In the genomic region with DNA sequence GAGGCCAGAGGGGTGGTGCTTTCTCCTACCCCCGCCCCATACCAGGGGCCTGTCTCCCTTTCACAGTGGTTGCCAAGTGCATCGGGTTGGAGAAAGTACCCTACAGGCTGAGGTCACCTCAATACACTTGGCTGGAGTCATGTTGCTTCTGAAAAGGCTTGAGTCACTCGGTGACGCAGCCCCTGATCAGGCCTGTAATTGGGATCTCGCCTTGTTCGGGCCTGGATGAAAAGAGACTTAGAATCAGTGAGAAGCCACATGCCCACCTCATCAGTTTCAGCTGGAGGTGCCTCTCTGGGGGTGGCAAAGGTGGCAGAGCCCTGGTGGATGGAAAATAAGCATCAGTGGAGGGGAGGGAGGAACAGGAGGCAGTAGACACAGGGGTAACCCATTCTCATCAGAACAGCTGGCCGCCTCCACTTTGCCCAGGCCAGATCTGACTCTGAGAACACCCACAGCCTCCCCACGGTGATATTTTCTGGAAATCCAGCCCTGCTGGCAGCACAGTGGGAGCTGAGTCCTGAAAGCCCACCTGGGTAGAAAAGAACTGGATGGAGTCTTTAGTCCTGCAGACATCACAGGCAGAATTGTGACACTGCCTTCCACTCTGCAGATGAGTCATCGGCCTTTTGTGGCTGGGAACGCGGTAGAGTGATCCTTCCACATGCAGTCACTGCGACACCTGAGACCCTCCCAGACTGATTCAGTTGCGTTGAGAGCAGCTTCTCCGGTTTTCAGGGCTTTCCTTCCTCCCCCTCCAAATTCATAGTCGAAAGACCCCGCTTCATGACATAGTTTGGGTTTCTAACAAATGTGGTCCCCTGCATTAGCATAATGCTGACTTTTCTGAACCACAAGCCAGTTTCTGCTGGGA, we compare ENCODE assay signal across 7 cellular contexts.
DNase-seq lines count a peak whose midpoint lies in the region; ATAC-seq, FAIRE-seq and TF ChIP-seq lines count a peak whose summit lies in the region.

No MANE protein-coding gene starts in this region.

- DNase-seq in GM18507 (ENCODE audit: extremely low spot score, insufficient read length, low read depth): peak; percentile 57
- DNase-seq in NCI-H226: peak; percentile 24
- peak; percentile 72 for DNase-seq in activated T-cell treated with anti-CD3 and anti-CD28 coated beads for 24 hours (ENCODE audit: low read depth)
- DNase-seq in fibroblast of mammary gland (ENCODE audit: low read depth): peak; percentile 96
- peak; percentile 85 for DNase-seq in skeletal muscle cell (ENCODE audit: low read depth)
- no peak for DNase-seq in G401 (ENCODE audit: low spot score)

- peak; percentile 67 for FAIRE-seq in GM18507 (lab: Jason Lieb, UNC)

- TF ChIP-seq CTCF in fibroblast of mammary gland (conservative IDR thresholded peaks at IDR 0.05; ENCODE audit: control insufficient read depth, insufficient read depth, low read depth, low read length): no peak

- in situ Hi-C loops in G401 (cut with HindIII; ENCODE audit: low sequenced_read_pairs): no loop called here

- ATAC-seq in HG02678 (IDR thresholded peaks at IDR 0.05; ENCODE audit: unreplicated experiment): peak; percentile 54

- H3K4me3 ChIP-seq in fibroblast of mammary gland (ENCODE audit: control insufficient read depth, low read depth, low read length): no peak overlapping the region
- no peak overlapping the region for H3K4me3 ChIP-seq in skeletal muscle cell (ENCODE audit: low read depth, low read length)
